23 cellular contexts compared by ENCODE assay signal in genomic region chr16:89678258-89678657, GRCh38.
"Had no signal": no experiment of that assay in that cellular context is flagged by ENCODE, and none has a peak within 500 bp of the region (broad histone marks: within the 10 kb centered on the region; RNA-seq: fewer than 3 reads in every experiment).

No MANE protein-coding gene starts in this region.

- H3K27me3 ChIP-seq: body of pancreas, gastrocnemius medialis, spleen, testis had no signal

- H3K27ac Mint-ChIP-seq: activated naive CD8-positive, alpha-beta T cell; activated T-cell treated with anti-CD3 and anti-CD28 coated beads, Interleukin-2, amount 50 U/mL, for 72 hours; natural killer cell treated with Interleukin-12 subunit alpha and Interleukin-12 subunit beta and Interleukin-15 and Interleukin-18, amount 100 ng/mL, for 72 hours had no signal

- H3K9me3 ChIP-seq: body of pancreas, gastrocnemius medialis, testis had no signal

- H3K9me3 Mint-ChIP-seq: activated T-cell treated with anti-CD3 and anti-CD28 coated beads, Interleukin-2, amount 50 U/mL, for 72 hours; natural killer cell treated with Interleukin-12 subunit alpha and Interleukin-12 subunit beta and Interleukin-15 and Interleukin-18, amount 100 ng/mL, for 72 hours had no signal

- H3K4me3 ChIP-seq: body of pancreas, gastrocnemius medialis, mucosa of descending colon, spleen, testis had no signal

- DNase-seq: activated CD4-positive, alpha-beta T cell treated with anti-CD3 and anti-CD28 coated beads for 4 hours; activated CD4-positive, alpha-beta T cell treated with anti-CD3 and anti-CD28 coated beads, Interleukin-2, amount 50 U/mL, for 4 hours; activated naive CD4-positive, alpha-beta T cell treated with Interleukin-2 at 50 U/mL for 16 hours; activated T-cell treated with anti-CD3 and anti-CD28 coated beads for 4 hours; activated T-cell treated with anti-CD3 and anti-CD28 coated beads, Interleukin-2, amount 50 U/mL, for 72 hours; aorta; body of pancreas; effector CD8-positive, alpha-beta T cell; erythroblast; gastrocnemius medialis; glutamatergic neuron; left cardiac atrium; left ventricle myocardium superior; right cardiac atrium; spleen; stimulated activated CD4-positive, alpha-beta T cell treated with anti-CD3 and anti-CD28 coated beads, Interleukin-2, amount 100 ng/mL, for 48 hours; stimulated activated naive CD8-positive, alpha-beta T cell treated with anti-CD3 and anti-CD28 coated beads, Interleukin-15, Interleukin-2, amounts not matched to agents 100 U/mL and 50 U/mL, for 24 hours; testis; trophoblast cell had no signal

- ATAC-seq: activated T-cell treated with anti-CD3 and anti-CD28 coated beads, Interleukin-2, amount 50 U/mL, for 72 hours; body of pancreas; gastrocnemius medialis; left cardiac atrium; left ventricle myocardium superior; mucosa of descending colon; natural killer cell treated with Interleukin-12 subunit alpha and Interleukin-12 subunit beta and Interleukin-15 and Interleukin-18, amount 100 ng/mL, for 72 hours; right cardiac atrium; stimulated activated naive CD8-positive, alpha-beta T cell treated with anti-CD3 and anti-CD28 coated beads, Interleukin-15, Interleukin-2, amounts not matched to agents 100 U/mL and 50 U/mL, for 24 hours had no signal

- H3K27me3 Mint-ChIP-seq: activated naive CD8-positive, alpha-beta T cell; natural killer cell treated with Interleukin-12 subunit alpha and Interleukin-12 subunit beta and Interleukin-15 and Interleukin-18, amount 100 ng/mL, for 72 hours had no signal

- H3K36me3 Mint-ChIP-seq: activated naive CD8-positive, alpha-beta T cell; natural killer cell treated with Interleukin-12 subunit alpha and Interleukin-12 subunit beta and Interleukin-15 and Interleukin-18, amount 100 ng/mL, for 72 hours had no signal

- H3K36me3 ChIP-seq: gastrocnemius medialis, spleen had no signal

- H3K27ac ChIP-seq: body of pancreas, gastrocnemius medialis, spleen, testis, VCaP had no signal

- H3K4me1 ChIP-seq: body of pancreas, gastrocnemius medialis, spleen, testis had no signal

- H3K4me3 Mint-ChIP-seq: activated naive CD8-positive, alpha-beta T cell; activated T-cell treated with anti-CD3 and anti-CD28 coated beads, Interleukin-2, amount 50 U/mL, for 72 hours; natural killer cell treated with Interleukin-12 subunit alpha and Interleukin-12 subunit beta and Interleukin-15 and Interleukin-18, amount 100 ng/mL, for 72 hours had no signal
